ENCODE assay signal across 8 cellular contexts in genomic region chr12:110109037-110109836, GRCh38. TPM values are rescaled to one million over a fixed set of nuclear protein-coding genes. Genes with fewer than 3 reads are reported as not detected.
A peak's percentile ranks its signal among the peaks of the same experiment; 100 is the strongest.
DNase-seq lines count a peak whose midpoint lies in the region; ATAC-seq and TF ChIP-seq lines count a peak whose summit lies in the region.

No MANE protein-coding gene starts in this region.

- TF ChIP-seq CTCF in lower lobe of right lung (IDR thresholded peaks at IDR 0.05) (no peak), GM20000 (IDR thresholded peaks at IDR 0.05; ENCODE audit: extremely low read depth, missing control alignments) (no peak)

- H3K27ac ChIP-seq in lower lobe of right lung (peak overlapping the region; percentile 75), urinary bladder (ENCODE audit: low read depth) (peak overlapping the region; percentile 43)

- WGBS in urinary bladder, result 11% methylated on average over 13 of the region's 13 CpGs

- H3K4me3 ChIP-seq in lower lobe of right lung (peak overlapping the region; percentile 8), urinary bladder (ENCODE audit: low read depth, low read length) (no peak overlapping the region)

- ATAC-seq in lower lobe of right lung (peak; percentile 87 to 92), HG03354 (IDR thresholded peaks at IDR 0.05; ENCODE audit: poor library complexity, severe bottlenecking, unreplicated experiment) (no peak)

- H3K27me3 ChIP-seq in lower lobe of right lung (ENCODE audit: low read depth), result no peaks in the 10 kb centered on the region

- no peaks in the 10 kb centered on the region for H3K36me3 ChIP-seq in lower lobe of right lung
- no peaks in the 10 kb centered on the region for H3K36me3 ChIP-seq in urinary bladder (ENCODE audit: insufficient read depth)

- H3K4me1 ChIP-seq in lower lobe of right lung, result peaks cover 38% of the 10 kb centered on the region
- no peaks in the 10 kb centered on the region for H3K4me1 ChIP-seq in urinary bladder (ENCODE audit: insufficient read depth)

- peak; percentile 89 for DNase-seq in NCI-H2029 (lab: John Stamatoyannopoulos, UW)
- peak; percentile 97 for DNase-seq in dedifferentiated amniotic fluid mesenchymal stem cell (ENCODE audit: extremely low spot score)
- peak; percentile 73 for DNase-seq in lower lobe of right lung
- DNase-seq in globus pallidus (ENCODE audit: low spot score), result no peak
- DNase-seq in GM20000 (ENCODE audit: low spot score), result no peak
- no peak for DNase-seq in DMS153 treated with DMSO at 0.1 percent for 48 hours (lab: John Stamatoyannopoulos, UW; ENCODE audit: unreplicated experiment)

- no peaks in the 10 kb centered on the region for H3K9me3 ChIP-seq in lower lobe of right lung

- intact Hi-C loops in lower lobe of right lung (cut with DNase I), result no loop called here

RNA-seq across cellular contexts. Expression of gene IFT81, which starts 14.9 kb away (rescaled TPM):
- total RNA-seq in lower lobe of right lung, result 12.5 TPM
- 54.0 TPM for total RNA-seq in urinary bladder
- 13.2 TPM for polyA plus RNA-seq in urinary bladder

Comparison
In these comparisons a context has a peak if more than half of its experiments do, and no peak if none do; other contexts are left out.
1. DNase-seq: peak in NCI-H2029 (single experiment), dedifferentiated amniotic fluid mesenchymal stem cell (single experiment) and lower lobe of right lung (single experiment); none in globus pallidus (single experiment), GM20000 (single experiment) and DMS153 treated with DMSO at 0.1 percent for 48 hours (single experiment).